ENCODE assay signal across 25 cellular contexts in the genomic region with DNA sequence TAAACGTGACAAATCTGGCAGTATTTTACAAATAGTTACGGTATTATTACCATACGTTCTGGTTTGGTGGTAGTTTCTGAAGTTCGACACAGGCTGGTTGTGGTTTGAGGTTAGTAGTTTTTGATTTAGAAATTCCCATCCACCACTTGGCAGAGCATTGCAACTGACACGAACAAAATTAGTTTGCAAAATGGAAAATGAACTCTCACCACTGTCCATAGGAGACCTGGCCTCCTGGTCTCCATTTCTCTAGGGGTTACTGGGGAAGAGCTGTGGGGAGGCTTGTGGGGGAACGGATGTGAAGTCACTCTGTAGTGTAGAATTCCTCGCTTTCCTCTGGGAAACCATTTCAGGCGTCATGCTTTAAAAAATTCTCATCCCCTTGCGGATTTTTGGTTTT.
"Had no signal": no experiment of that assay in that cellular context is flagged by ENCODE, and none has a peak within 500 bp of the region (broad histone marks: within the 10 kb centered on the region; RNA-seq: fewer than 3 reads in every experiment).

No MANE protein-coding gene starts in this region.

- H3K27ac ChIP-seq: esophagus squamous epithelium, heart right ventricle, left lung, pancreas, right atrium auricular region, skin epidermis, spleen, thoracic aorta, tibial nerve, upper lobe of left lung had no signal

- ATAC-seq: effector memory CD8-positive, alpha-beta T cell; left cardiac atrium; left lung; natural killer cell; pancreas; stimulated activated memory B cell treated with anti-CD40 and anti-IgM and Interleukin-4, amounts not matched to agents 10 μg/mL and 1 μg/mL and 100 μg/mL, for 72 hours; stimulated activated naive CD8-positive, alpha-beta T cell treated with anti-CD3 and anti-CD28 coated beads, Interleukin-15, Interleukin-2, amounts not matched to agents 100 U/mL and 50 U/mL, for 24 hours had no signal

- H3K4me1 ChIP-seq: heart right ventricle, left lung, pancreas, right atrium auricular region, spleen, tibial nerve, upper lobe of left lung had no signal

- H3K4me1 Mint-ChIP-seq: natural killer cell; stimulated activated memory B cell treated with anti-CD40 and anti-IgM and Interleukin-4, amounts not matched to agents 10 μg/mL and 1 μg/mL and 100 μg/mL, for 72 hours had no signal

- H3K27ac Mint-ChIP-seq: effector memory CD8-positive, alpha-beta T cell; natural killer cell; stimulated activated memory B cell treated with anti-CD40 and anti-IgM and Interleukin-4, amounts not matched to agents 10 μg/mL and 1 μg/mL and 100 μg/mL, for 72 hours had no signal

- H3K9me3 ChIP-seq: esophagus squamous epithelium, heart right ventricle, left lung, pancreas, right atrium auricular region, sigmoid colon, spleen, thoracic aorta, tibial nerve, upper lobe of left lung had no signal

- H3K27me3 Mint-ChIP-seq: effector memory CD8-positive, alpha-beta T cell; stimulated activated memory B cell treated with anti-CD40 and anti-IgM and Interleukin-4, amounts not matched to agents 10 μg/mL and 1 μg/mL and 100 μg/mL, for 72 hours had no signal

- H3K9me3 Mint-ChIP-seq: stimulated activated memory B cell treated with anti-CD40 and anti-IgM and Interleukin-4, amounts not matched to agents 10 μg/mL and 1 μg/mL and 100 μg/mL, for 72 hours had no signal

- H3K27me3 ChIP-seq: esophagus squamous epithelium, heart right ventricle, left lung, pancreas, right atrium auricular region, sigmoid colon, spleen, tibial nerve, upper lobe of left lung had no signal

- H3K4me3 Mint-ChIP-seq: effector memory CD8-positive, alpha-beta T cell; natural killer cell; stimulated activated memory B cell treated with anti-CD40 and anti-IgM and Interleukin-4, amounts not matched to agents 10 μg/mL and 1 μg/mL and 100 μg/mL, for 72 hours had no signal

- DNase-seq: cerebellar nuclear complex; cortex of kidney; effector memory CD8-positive, alpha-beta T cell; erythroblast; esophagus squamous epithelium; foreskin melanocyte; glutamatergic neuron; heart right ventricle; hippocampal formation; left cardiac atrium; left lung; midbrain; natural killer cell; occipital lobe; pancreas; sigmoid colon; spleen; stimulated activated CD4-positive, alpha-beta T cell treated with anti-CD3 and anti-CD28 coated beads, Interleukin-4, amount 100 ng/mL, for 4 hours; stimulated activated naive CD8-positive, alpha-beta T cell treated with anti-CD3 and anti-CD28 coated beads, Interleukin-15, Interleukin-2, amounts not matched to agents 100 U/mL and 50 U/mL, for 24 hours; upper lobe of left lung had no signal

- H3K36me3 Mint-ChIP-seq: natural killer cell; stimulated activated memory B cell treated with anti-CD40 and anti-IgM and Interleukin-4, amounts not matched to agents 10 μg/mL and 1 μg/mL and 100 μg/mL, for 72 hours had no signal

- H3K4me3 ChIP-seq: esophagus squamous epithelium, heart right ventricle, left lung, pancreas, right atrium auricular region, sigmoid colon, skin epidermis, spleen, thoracic aorta, tibial nerve, upper lobe of left lung had no signal

- H3K36me3 ChIP-seq: esophagus squamous epithelium, heart right ventricle, left lung, pancreas, right atrium auricular region, sigmoid colon, spleen, thoracic aorta, tibial nerve, upper lobe of left lung had no signal
